Comparison of ENCODE assay signal across 8 cellular contexts in genomic region chr1:145961109-145961424, GRCh38. TPM values are rescaled to one million over a fixed set of nuclear protein-coding genes. Genes with fewer than 3 reads are reported as not detected.
A peak's percentile ranks its signal among the peaks of the same experiment; 100 is the strongest.
DNase-seq lines count a peak whose midpoint lies in the region; ATAC-seq lines count a peak whose summit lies in the region.

No MANE protein-coding gene starts in this region.

- peak overlapping the region; percentile 83 for H3K27ac Mint-ChIP-seq in activated naive CD8-positive, alpha-beta T cell treated with anti-CD3 and anti-CD28 coated beads, Interleukin-2, amount 10 ng/mL, durations not matched to agents 7 days and 5 days
- peak overlapping the region; percentile 77 to 93 (median 85) for H3K27ac Mint-ChIP-seq in immature natural killer cell
- peak overlapping the region; percentile 84 to 91 for H3K27ac Mint-ChIP-seq in stimulated activated naive CD8-positive, alpha-beta T cell treated with anti-CD3 and anti-CD28 coated beads, Interleukin-15, amount 100 ng/mL, for 72 hours

- no peaks in the 10 kb centered on the region for H3K9me3 Mint-ChIP-seq in activated naive CD8-positive, alpha-beta T cell treated with anti-CD3 and anti-CD28 coated beads, Interleukin-2, amount 10 ng/mL, durations not matched to agents 7 days and 5 days
- no peaks in the 10 kb centered on the region for H3K9me3 Mint-ChIP-seq in immature natural killer cell
- no peaks in the 10 kb centered on the region for H3K9me3 Mint-ChIP-seq in stimulated activated naive CD8-positive, alpha-beta T cell treated with anti-CD3 and anti-CD28 coated beads, Interleukin-15, amount 100 ng/mL, for 72 hours

- no peaks in the 10 kb centered on the region for H3K36me3 Mint-ChIP-seq in activated naive CD8-positive, alpha-beta T cell treated with anti-CD3 and anti-CD28 coated beads, Interleukin-2, amount 10 ng/mL, durations not matched to agents 7 days and 5 days
- no peaks in the 10 kb centered on the region for H3K36me3 Mint-ChIP-seq in immature natural killer cell

- H3K27me3 Mint-ChIP-seq in activated naive CD8-positive, alpha-beta T cell treated with anti-CD3 and anti-CD28 coated beads, Interleukin-2, amount 10 ng/mL, durations not matched to agents 7 days and 5 days = no peaks in the 10 kb centered on the region
- H3K27me3 Mint-ChIP-seq in immature natural killer cell (ENCODE audit: low read depth in 3 of 3) = peaks cover 5 to 12% (median 9%) of the 10 kb centered on the region in 3 donors
- no peaks in the 10 kb centered on the region for H3K27me3 Mint-ChIP-seq in stimulated activated naive CD8-positive, alpha-beta T cell treated with anti-CD3 and anti-CD28 coated beads, Interleukin-15, amount 100 ng/mL, for 72 hours

- ATAC-seq in activated naive CD8-positive, alpha-beta T cell treated with anti-CD3 and anti-CD28 coated beads, Interleukin-2, amount 10 ng/mL, durations not matched to agents 7 days and 5 days (ENCODE audit: low read depth) = no peak
- ATAC-seq in stimulated activated naive CD8-positive, alpha-beta T cell treated with anti-CD3 and anti-CD28 coated beads, Interleukin-15, amount 100 ng/mL, for 72 hours = no peak

- POLR2A ChIA-PET in activated naive CD8-positive, alpha-beta T cell treated with anti-CD3 and anti-CD28 coated beads, Interleukin-2, amount 10 ng/mL, durations not matched to agents 7 days and 5 days (lab: Charles Lee) = interaction anchor here (1.1 to 6.8 kb wide), 6 partner anchors 34 to 137 kb away, joined by 4 to 76 read pairs (median 8); partner anchors contain the start of genes PEX11B, PIAS3, POLR3C and RBM8A

- DNase-seq in NCI-H748 (lab: John Stamatoyannopoulos, UW; ENCODE audit: unreplicated experiment) (peak; percentile 36), NCI-H748 treated with DMSO at 0.1 percent for 48 hours (lab: John Stamatoyannopoulos, UW) (no peak), immature natural killer cell (no peak), cerebellum (ENCODE audit: low spot score) (no peak), superior temporal gyrus (ENCODE audit: extremely low spot score) (no peak), A172 (ENCODE audit: low spot score) (no peak)
- DNase-seq in activated naive CD8-positive, alpha-beta T cell treated with anti-CD3 and anti-CD28 coated beads, Interleukin-2, amount 10 ng/mL, durations not matched to agents 7 days and 5 days = no peak
- peak in 1 of 2 donors; percentile 18 for DNase-seq in stimulated activated naive CD8-positive, alpha-beta T cell treated with anti-CD3 and anti-CD28 coated beads, Interleukin-15, amount 100 ng/mL, for 72 hours

- H3K4me3 Mint-ChIP-seq in activated naive CD8-positive, alpha-beta T cell treated with anti-CD3 and anti-CD28 coated beads, Interleukin-2, amount 10 ng/mL, durations not matched to agents 7 days and 5 days = peak overlapping the region; percentile 86
- H3K4me3 Mint-ChIP-seq in immature natural killer cell = peak overlapping the region; percentile 94 to 99 (median 96)
- peak overlapping the region; percentile 88 to 91 for H3K4me3 Mint-ChIP-seq in stimulated activated naive CD8-positive, alpha-beta T cell treated with anti-CD3 and anti-CD28 coated beads, Interleukin-15, amount 100 ng/mL, for 72 hours

- peaks cover 60% of the 10 kb centered on the region for H3K4me1 Mint-ChIP-seq in activated naive CD8-positive, alpha-beta T cell treated with anti-CD3 and anti-CD28 coated beads, Interleukin-2, amount 10 ng/mL, durations not matched to agents 7 days and 5 days
- H3K4me1 Mint-ChIP-seq in immature natural killer cell = peaks cover 82 to 83% of the 10 kb centered on the region in 2 donors
- H3K4me1 Mint-ChIP-seq in stimulated activated naive CD8-positive, alpha-beta T cell treated with anti-CD3 and anti-CD28 coated beads, Interleukin-15, amount 100 ng/mL, for 72 hours = peaks cover 57% of the 10 kb centered on the region

RNA-seq across cellular contexts. Expression of gene LIX1L, which starts 3.2 kb away (rescaled TPM):
- 10 to 100 TPM; 54.0 to 57.5 TPM for total RNA-seq in activated naive CD8-positive, alpha-beta T cell treated with anti-CD3 and anti-CD28 coated beads, Interleukin-2, amount 10 ng/mL, durations not matched to agents 7 days and 5 days
- polyA plus RNA-seq in immature natural killer cell = 10 to 100 TPM; 17.9 to 28.0 (median 20.7) TPM
- total RNA-seq in cerebellum = 27.1 TPM
- 33.9 and 34.6 TPM in 2 replicates for total RNA-seq in A172 (2014; rRNA removed; shearing (Covaris generic))

RNA-seq across cellular contexts. Expression of gene ANKRD34A, which starts 3.3 kb away (rescaled TPM):
- 1 to 10 TPM; 2.2 to 2.8 TPM for total RNA-seq in activated naive CD8-positive, alpha-beta T cell treated with anti-CD3 and anti-CD28 coated beads, Interleukin-2, amount 10 ng/mL, durations not matched to agents 7 days and 5 days
- polyA plus RNA-seq in immature natural killer cell = under 1 TPM in 2 of 3 donors, not detected in 1; 0.11 to 0.55 TPM
- total RNA-seq in cerebellum = 1.1 TPM
- total RNA-seq in A172 (2014; rRNA removed; shearing (Covaris generic)) = 2.4 and 2.5 TPM in 2 replicates

RNA-seq across cellular contexts. Expression of gene POLR3GL, which starts 3.4 kb away (rescaled TPM):
- 10 to 100 TPM; 32.6 to 34.9 TPM for total RNA-seq in activated naive CD8-positive, alpha-beta T cell treated with anti-CD3 and anti-CD28 coated beads, Interleukin-2, amount 10 ng/mL, durations not matched to agents 7 days and 5 days
- polyA plus RNA-seq in immature natural killer cell = 100 to 1,000 TPM; 112 to 207 (median 119) TPM
- total RNA-seq in cerebellum = 5.7 TPM
- total RNA-seq in A172 (2014; rRNA removed; shearing (Covaris generic)) = 21.0 and 24.0 TPM in 2 replicates

RNA-seq across cellular contexts. Expression of gene RBM8A, which starts 33.8 kb away (rescaled TPM):
- total RNA-seq in activated naive CD8-positive, alpha-beta T cell treated with anti-CD3 and anti-CD28 coated beads, Interleukin-2, amount 10 ng/mL, durations not matched to agents 7 days and 5 days = 100 to 1,000 TPM; 157 to 160 TPM
- 100 to 1,000 TPM; 175 to 256 (median 194) TPM for polyA plus RNA-seq in immature natural killer cell
- total RNA-seq in cerebellum = 74.4 TPM
- 461 and 485 TPM in 2 replicates for total RNA-seq in A172 (2014; rRNA removed; shearing (Covaris generic))

RNA-seq across cellular contexts. Expression of gene TXNIP, which starts 35.3 kb away (rescaled TPM):
- total RNA-seq in activated naive CD8-positive, alpha-beta T cell treated with anti-CD3 and anti-CD28 coated beads, Interleukin-2, amount 10 ng/mL, durations not matched to agents 7 days and 5 days = 100 to 1,000 TPM; 678 to 725 TPM
- 1,000 to 10,000 TPM; 3,408 to 4,367 (median 4,229) TPM for polyA plus RNA-seq in immature natural killer cell
- total RNA-seq in cerebellum = 147 TPM
- total RNA-seq in A172 (2014; rRNA removed; shearing (Covaris generic)) = 14.1 and 14.4 TPM in 2 replicates
